Comparison of ENCODE assay signal across 18 cellular contexts in the genomic region with DNA sequence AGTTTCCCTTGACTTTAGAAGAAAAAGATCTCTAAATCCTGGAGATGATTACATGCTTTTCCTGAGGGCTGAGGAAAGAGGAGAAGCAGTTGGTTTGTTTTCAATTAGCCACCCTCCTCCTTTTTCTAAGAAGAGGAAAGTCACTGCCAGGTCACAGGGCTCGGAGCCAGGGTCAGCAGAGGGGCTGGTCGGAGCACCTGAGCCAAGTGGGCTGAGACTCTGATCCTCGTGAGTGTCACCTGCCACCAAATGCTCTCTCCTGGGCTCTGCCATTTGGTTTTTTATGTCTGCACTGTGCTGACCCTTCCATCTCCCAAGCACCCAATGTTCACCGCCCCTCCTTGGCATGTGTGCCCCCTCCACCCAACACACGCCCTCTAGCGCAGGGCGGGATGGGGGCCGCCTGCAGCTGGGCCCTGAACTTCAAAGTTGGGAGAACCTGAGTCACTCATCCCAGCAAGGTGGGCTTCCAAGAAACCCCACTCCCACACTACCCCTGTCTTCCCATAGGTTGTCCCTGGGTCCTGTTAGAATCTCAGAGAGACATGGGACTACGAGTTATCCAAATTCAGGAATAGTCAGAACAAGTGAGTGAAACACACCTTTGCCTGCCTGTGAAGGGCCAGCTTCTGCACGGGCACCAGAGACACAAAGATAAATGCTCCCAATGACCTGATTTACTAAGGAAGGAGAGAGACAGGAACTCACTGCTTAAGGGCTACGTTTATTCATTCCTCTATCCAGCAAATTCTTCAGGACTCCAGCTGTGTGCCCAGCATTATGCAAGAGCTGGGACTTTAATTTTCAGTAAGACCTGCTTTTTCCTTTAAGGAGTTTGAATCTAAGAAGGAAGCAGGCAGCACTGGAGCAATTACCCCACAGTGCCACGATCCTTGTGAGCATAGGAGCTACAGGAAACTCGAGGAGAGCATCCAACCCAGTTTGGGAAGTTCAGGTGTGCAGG.
DNase-seq lines count a peak whose midpoint lies in the region; ATAC-seq and TF ChIP-seq lines count a peak whose summit lies in the region.
"Had no signal": no experiment of that assay in that cellular context is flagged by ENCODE, and none has a peak within 500 bp of the region (broad histone marks: within the 10 kb centered on the region; RNA-seq: fewer than 3 reads in every experiment).

No MANE protein-coding gene starts in this region.

- no peaks in the 10 kb centered on the region for H3K27me3 ChIP-seq in gastroesophageal sphincter
- H3K27me3 ChIP-seq in stomach, result no peaks in the 10 kb centered on the region

- DNase-seq in activated CD4-positive, alpha-beta T cell treated with anti-CD3 and anti-CD28 coated beads, Interleukin-2, amount 10 ng/mL, durations not matched to agents 7 days and 5 days, result no peak
- no peak for DNase-seq in activated CD4-positive, alpha-beta T cell treated with anti-CD3 and anti-CD28 coated beads, Interleukin-2, amount 10 ng/mL, durations not matched to agents 24 days and 14 days
- no peak for DNase-seq in activated naive CD8-positive, alpha-beta T cell treated with anti-CD3 and anti-CD28 coated beads, Interleukin-2, amount 10 ng/mL, durations not matched to agents 7 days and 5 days
- no peak for DNase-seq in stomach
- DNase-seq: 8988T; activated CD4-positive, alpha-beta T cell treated with anti-CD3 and anti-CD28 coated beads for 4 hours; activated naive CD4-positive, alpha-beta T cell treated with Interleukin-2 at 50 U/mL for 16 hours; MM.1S; natural killer cell; NCI-H1694; NCI-H2227 treated with DMSO at 0.1 percent for 48 hours had no signal

- 65 to 67% methylated on average over 5 to 6 of the region's 13 CpGs for WGBS in gastroesophageal sphincter (ENCODE audit: low coverage in 1 of 2), 2 donors
- 58 to 71% (median 63%) methylated on average over 13 of the region's 13 CpGs for WGBS in stomach, 5 donors

- H3K4me1 ChIP-seq in gastroesophageal sphincter, result peaks cover 0 to 4% (median 0%) of the 10 kb centered on the region in 3 donors
- peaks cover 30 to 69% (median 58%) of the 10 kb centered on the region in 4 donors for H3K4me1 ChIP-seq in stomach

- H3K9me3 ChIP-seq in gastroesophageal sphincter, result no peaks in the 10 kb centered on the region
- no peaks in the 10 kb centered on the region for H3K9me3 ChIP-seq in stomach

- TF ChIP-seq CTCF in gastroesophageal sphincter (IDR thresholded peaks at IDR 0.05) (no peak), stomach (IDR thresholded peaks at IDR 0.05) (no peak)

- no peak for ATAC-seq in activated naive CD8-positive, alpha-beta T cell treated with anti-CD3 and anti-CD28 coated beads, Interleukin-2, amount 10 ng/mL, durations not matched to agents 7 days and 5 days (ENCODE audit: low read depth)
- peak; percentile 25 for ATAC-seq in gastroesophageal sphincter
- no peak for ATAC-seq in GM18868 (IDR thresholded peaks at IDR 0.05; ENCODE audit: unreplicated experiment)
- no peak for ATAC-seq in GM18517 (IDR thresholded peaks at IDR 0.05; ENCODE audit: unreplicated experiment)
- ATAC-seq in GM21390 (IDR thresholded peaks at IDR 0.05; ENCODE audit: unreplicated experiment), result no peak
- ATAC-seq: natural killer cell had no signal

- POLR2A ChIA-PET in activated CD4-positive, alpha-beta T cell treated with anti-CD3 and anti-CD28 coated beads, Interleukin-2, amount 10 ng/mL, durations not matched to agents 7 days and 5 days (lab: Charles Lee), result no interaction called here
- POLR2A ChIA-PET in activated naive CD8-positive, alpha-beta T cell treated with anti-CD3 and anti-CD28 coated beads, Interleukin-2, amount 10 ng/mL, durations not matched to agents 7 days and 5 days (lab: Charles Lee), result no interaction called here

- TF ChIP-seq POLR2A in gastroesophageal sphincter (IDR thresholded peaks at IDR 0.05), result no peak
- TF ChIP-seq POLR2A in stomach (IDR thresholded peaks at IDR 0.05), result no peak

- H3K9me3 Mint-ChIP-seq in activated CD4-positive, alpha-beta T cell treated with anti-CD3 and anti-CD28 coated beads, Interleukin-2, amount 10 ng/mL, durations not matched to agents 7 days and 5 days, result no peaks in the 10 kb centered on the region
- H3K9me3 Mint-ChIP-seq in activated CD4-positive, alpha-beta T cell treated with anti-CD3 and anti-CD28 coated beads, Interleukin-2, amount 10 ng/mL, durations not matched to agents 24 days and 14 days, result no peaks in the 10 kb centered on the region
- H3K9me3 Mint-ChIP-seq in activated naive CD8-positive, alpha-beta T cell treated with anti-CD3 and anti-CD28 coated beads, Interleukin-2, amount 10 ng/mL, durations not matched to agents 7 days and 5 days, result no peaks in the 10 kb centered on the region
- H3K9me3 Mint-ChIP-seq: natural killer cell had no signal

- peak overlapping the region; percentile 78 for H3K27ac Mint-ChIP-seq in activated CD4-positive, alpha-beta T cell treated with anti-CD3 and anti-CD28 coated beads, Interleukin-2, amount 10 ng/mL, durations not matched to agents 7 days and 5 days
- H3K27ac Mint-ChIP-seq in activated CD4-positive, alpha-beta T cell treated with anti-CD3 and anti-CD28 coated beads, Interleukin-2, amount 10 ng/mL, durations not matched to agents 24 days and 14 days, result no peak overlapping the region
- peak overlapping the region; percentile 79 for H3K27ac Mint-ChIP-seq in activated naive CD8-positive, alpha-beta T cell treated with anti-CD3 and anti-CD28 coated beads, Interleukin-2, amount 10 ng/mL, durations not matched to agents 7 days and 5 days
- H3K27ac Mint-ChIP-seq: natural killer cell had no signal

- peaks cover 3% of the 10 kb centered on the region for H3K27me3 Mint-ChIP-seq in activated CD4-positive, alpha-beta T cell treated with anti-CD3 and anti-CD28 coated beads, Interleukin-2, amount 10 ng/mL, durations not matched to agents 7 days and 5 days
- peaks cover 6% of the 10 kb centered on the region for H3K27me3 Mint-ChIP-seq in activated CD4-positive, alpha-beta T cell treated with anti-CD3 and anti-CD28 coated beads, Interleukin-2, amount 10 ng/mL, durations not matched to agents 24 days and 14 days
- peaks cover 10% of the 10 kb centered on the region for H3K27me3 Mint-ChIP-seq in activated naive CD8-positive, alpha-beta T cell treated with anti-CD3 and anti-CD28 coated beads, Interleukin-2, amount 10 ng/mL, durations not matched to agents 7 days and 5 days

- H3K36me3 ChIP-seq in gastroesophageal sphincter, result no peaks in the 10 kb centered on the region
- no peaks in the 10 kb centered on the region for H3K36me3 ChIP-seq in stomach

- intact Hi-C loops in activated CD4-positive, alpha-beta T cell treated with anti-CD3 and anti-CD28 coated beads, Interleukin-2, amount 10 ng/mL, durations not matched to agents 24 days and 14 days (cut with micrococcal nuclease), result no loop called here
- intact Hi-C loops in stomach (cut with DNase I; ENCODE audit: low total_unique reads), result no loop called here

- peaks cover 3% of the 10 kb centered on the region for H3K36me3 Mint-ChIP-seq in activated CD4-positive, alpha-beta T cell treated with anti-CD3 and anti-CD28 coated beads, Interleukin-2, amount 10 ng/mL, durations not matched to agents 7 days and 5 days (ENCODE audit: low read depth)
- H3K36me3 Mint-ChIP-seq in activated CD4-positive, alpha-beta T cell treated with anti-CD3 and anti-CD28 coated beads, Interleukin-2, amount 10 ng/mL, durations not matched to agents 24 days and 14 days (ENCODE audit: low read depth), result no peaks in the 10 kb centered on the region
- peaks cover 2% of the 10 kb centered on the region for H3K36me3 Mint-ChIP-seq in activated naive CD8-positive, alpha-beta T cell treated with anti-CD3 and anti-CD28 coated beads, Interleukin-2, amount 10 ng/mL, durations not matched to agents 7 days and 5 days
- H3K36me3 Mint-ChIP-seq: natural killer cell had no signal

- no peak overlapping the region for H3K4me3 ChIP-seq in gastroesophageal sphincter
- no peak overlapping the region for H3K4me3 ChIP-seq in stomach
- H3K4me3 ChIP-seq: coronary artery, lung had no signal

- CTCF ChIA-PET in activated CD4-positive, alpha-beta T cell treated with anti-CD3 and anti-CD28 coated beads, Interleukin-2, amount 10 ng/mL, durations not matched to agents 7 days and 5 days (lab: Charles Lee), result interaction anchor here (0.9 kb wide), 1 partner anchor 15 kb away, joined by 3 read pairs; no protein-coding TSS in a partner anchor

- peaks cover 53% of the 10 kb centered on the region for H3K4me1 Mint-ChIP-seq in activated CD4-positive, alpha-beta T cell treated with anti-CD3 and anti-CD28 coated beads, Interleukin-2, amount 10 ng/mL, durations not matched to agents 7 days and 5 days
- H3K4me1 Mint-ChIP-seq in activated CD4-positive, alpha-beta T cell treated with anti-CD3 and anti-CD28 coated beads, Interleukin-2, amount 10 ng/mL, durations not matched to agents 24 days and 14 days, result peaks cover 26% of the 10 kb centered on the region
- H3K4me1 Mint-ChIP-seq in activated naive CD8-positive, alpha-beta T cell treated with anti-CD3 and anti-CD28 coated beads, Interleukin-2, amount 10 ng/mL, durations not matched to agents 7 days and 5 days, result peaks cover 27% of the 10 kb centered on the region
- H3K4me1 Mint-ChIP-seq: natural killer cell had no signal

- no peak overlapping the region for H3K27ac ChIP-seq in gastroesophageal sphincter
- H3K27ac ChIP-seq in stomach, result peak overlapping the region; percentile 47 to 84 (median 68)
- H3K27ac ChIP-seq: coronary artery, RWPE1 had no signal

- no peak overlapping the region for H3K4me3 Mint-ChIP-seq in activated CD4-positive, alpha-beta T cell treated with anti-CD3 and anti-CD28 coated beads, Interleukin-2, amount 10 ng/mL, durations not matched to agents 7 days and 5 days
- H3K4me3 Mint-ChIP-seq in activated CD4-positive, alpha-beta T cell treated with anti-CD3 and anti-CD28 coated beads, Interleukin-2, amount 10 ng/mL, durations not matched to agents 24 days and 14 days, result no peak overlapping the region
- peak overlapping the region; percentile 18 for H3K4me3 Mint-ChIP-seq in activated naive CD8-positive, alpha-beta T cell treated with anti-CD3 and anti-CD28 coated beads, Interleukin-2, amount 10 ng/mL, durations not matched to agents 7 days and 5 days
- H3K4me3 Mint-ChIP-seq: natural killer cell had no signal

- no peak for TF ChIP-seq EP300 in gastroesophageal sphincter (IDR thresholded peaks at IDR 0.05)
- no peak for TF ChIP-seq EP300 in stomach (IDR thresholded peaks at IDR 0.05)

Comparison
In these comparisons a context has a peak if more than half of its experiments do, and no peak if none do; other contexts are left out.
1. H3K27ac ChIP-seq: peak in stomach (5 of 5); none in gastroesophageal sphincter (0 of 4).